2 cellular contexts compared by ENCODE assay signal in the genomic region with DNA sequence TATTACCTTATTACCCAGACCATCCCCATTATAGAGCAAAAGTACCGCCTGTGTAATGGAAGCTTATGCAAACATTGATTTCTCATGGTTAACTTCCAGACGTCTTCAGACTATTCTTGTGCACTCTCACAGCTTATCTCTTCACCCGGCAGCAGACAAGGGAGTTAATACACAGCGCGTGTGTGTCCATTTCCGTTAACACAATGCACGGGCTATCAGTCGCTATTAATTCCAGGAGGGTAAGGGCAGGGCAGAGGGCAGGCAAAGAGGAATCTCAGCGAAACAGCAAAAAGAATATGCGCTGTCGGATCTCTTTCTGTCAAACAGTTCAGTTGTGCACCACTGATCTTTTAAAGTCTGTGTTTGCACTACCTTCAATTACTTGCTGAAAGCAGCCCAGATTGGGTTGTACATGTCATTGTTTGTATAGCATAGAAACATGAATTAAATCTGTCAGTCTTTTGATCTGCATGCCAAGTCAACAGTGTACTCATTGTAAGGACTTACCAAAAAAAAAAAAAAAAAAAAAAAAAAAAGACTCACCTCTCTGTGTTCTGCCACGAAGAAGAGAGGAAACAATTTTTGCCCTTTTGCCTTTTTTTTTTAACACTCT.
TF ChIP-seq lines count a peak whose summit lies in the region.

No MANE protein-coding gene starts in this region.

TF ChIP-seq in IMR-90, 13 proteins besides CTCF, POLR2A, EP300 and RAD21:
- TF ChIP-seq NFE2L2 (IDR thresholded peaks at IDR 0.05; ENCODE audit: low read depth, low read length) (no peak), MAFK (IDR thresholded peaks at IDR 0.05; ENCODE audit: low read depth, low read length) (no peak), USF2 (IDR thresholded peaks at IDR 0.05; ENCODE audit: low read depth, low read length) (no peak), CEBPB (IDR thresholded peaks at IDR 0.05; ENCODE audit: low read depth, low read length) (no peak), RFX5 (IDR thresholded peaks at IDR 0.05; ENCODE audit: low read depth, low read length) (no peak), MAZ (IDR thresholded peaks at IDR 0.05; ENCODE audit: borderline replicate concordance, low read depth, low read length) (no peak), SMC3 (IDR thresholded peaks at IDR 0.05; ENCODE audit: low read depth, low read length) (no peak), FOS (IDR thresholded peaks at IDR 0.05; ENCODE audit: low read depth, low read length) (no peak), MXI1 (IDR thresholded peaks at IDR 0.05; ENCODE audit: borderline replicate concordance, low read depth, low read length) (no peak), RCOR1 (IDR thresholded peaks at IDR 0.05; ENCODE audit: insufficient replicate concordance, low read length) (no peak), BHLHE40 (IDR thresholded peaks at IDR 0.05; ENCODE audit: low read depth, low read length) (no peak), CHD1 (IDR thresholded peaks at IDR 0.05; ENCODE audit: low read depth, low read length) (no peak)
- TF ChIP-seq, protein P1, sequence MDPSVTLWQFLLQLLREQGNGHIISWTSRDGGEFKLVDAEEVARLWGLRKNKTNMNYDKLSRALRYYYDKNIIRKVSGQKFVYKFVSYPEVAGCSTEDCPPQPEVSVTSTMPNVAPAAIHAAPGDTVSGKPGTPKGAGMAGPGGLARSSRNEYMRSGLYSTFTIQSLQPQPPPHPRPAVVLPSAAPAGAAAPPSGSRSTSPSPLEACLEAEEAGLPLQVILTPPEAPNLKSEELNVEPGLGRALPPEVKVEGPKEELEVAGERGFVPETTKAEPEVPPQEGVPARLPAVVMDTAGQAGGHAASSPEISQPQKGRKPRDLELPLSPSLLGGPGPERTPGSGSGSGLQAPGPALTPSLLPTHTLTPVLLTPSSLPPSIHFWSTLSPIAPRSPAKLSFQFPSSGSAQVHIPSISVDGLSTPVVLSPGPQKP (IDR thresholded peaks at IDR 0.05; ENCODE audit: borderline replicate concordance, low read depth, low read length): no peak

TF ChIP-seq in H1, 55 proteins besides CTCF, POLR2A, EP300 and RAD21:
- TF ChIP-seq, protein P2, sequence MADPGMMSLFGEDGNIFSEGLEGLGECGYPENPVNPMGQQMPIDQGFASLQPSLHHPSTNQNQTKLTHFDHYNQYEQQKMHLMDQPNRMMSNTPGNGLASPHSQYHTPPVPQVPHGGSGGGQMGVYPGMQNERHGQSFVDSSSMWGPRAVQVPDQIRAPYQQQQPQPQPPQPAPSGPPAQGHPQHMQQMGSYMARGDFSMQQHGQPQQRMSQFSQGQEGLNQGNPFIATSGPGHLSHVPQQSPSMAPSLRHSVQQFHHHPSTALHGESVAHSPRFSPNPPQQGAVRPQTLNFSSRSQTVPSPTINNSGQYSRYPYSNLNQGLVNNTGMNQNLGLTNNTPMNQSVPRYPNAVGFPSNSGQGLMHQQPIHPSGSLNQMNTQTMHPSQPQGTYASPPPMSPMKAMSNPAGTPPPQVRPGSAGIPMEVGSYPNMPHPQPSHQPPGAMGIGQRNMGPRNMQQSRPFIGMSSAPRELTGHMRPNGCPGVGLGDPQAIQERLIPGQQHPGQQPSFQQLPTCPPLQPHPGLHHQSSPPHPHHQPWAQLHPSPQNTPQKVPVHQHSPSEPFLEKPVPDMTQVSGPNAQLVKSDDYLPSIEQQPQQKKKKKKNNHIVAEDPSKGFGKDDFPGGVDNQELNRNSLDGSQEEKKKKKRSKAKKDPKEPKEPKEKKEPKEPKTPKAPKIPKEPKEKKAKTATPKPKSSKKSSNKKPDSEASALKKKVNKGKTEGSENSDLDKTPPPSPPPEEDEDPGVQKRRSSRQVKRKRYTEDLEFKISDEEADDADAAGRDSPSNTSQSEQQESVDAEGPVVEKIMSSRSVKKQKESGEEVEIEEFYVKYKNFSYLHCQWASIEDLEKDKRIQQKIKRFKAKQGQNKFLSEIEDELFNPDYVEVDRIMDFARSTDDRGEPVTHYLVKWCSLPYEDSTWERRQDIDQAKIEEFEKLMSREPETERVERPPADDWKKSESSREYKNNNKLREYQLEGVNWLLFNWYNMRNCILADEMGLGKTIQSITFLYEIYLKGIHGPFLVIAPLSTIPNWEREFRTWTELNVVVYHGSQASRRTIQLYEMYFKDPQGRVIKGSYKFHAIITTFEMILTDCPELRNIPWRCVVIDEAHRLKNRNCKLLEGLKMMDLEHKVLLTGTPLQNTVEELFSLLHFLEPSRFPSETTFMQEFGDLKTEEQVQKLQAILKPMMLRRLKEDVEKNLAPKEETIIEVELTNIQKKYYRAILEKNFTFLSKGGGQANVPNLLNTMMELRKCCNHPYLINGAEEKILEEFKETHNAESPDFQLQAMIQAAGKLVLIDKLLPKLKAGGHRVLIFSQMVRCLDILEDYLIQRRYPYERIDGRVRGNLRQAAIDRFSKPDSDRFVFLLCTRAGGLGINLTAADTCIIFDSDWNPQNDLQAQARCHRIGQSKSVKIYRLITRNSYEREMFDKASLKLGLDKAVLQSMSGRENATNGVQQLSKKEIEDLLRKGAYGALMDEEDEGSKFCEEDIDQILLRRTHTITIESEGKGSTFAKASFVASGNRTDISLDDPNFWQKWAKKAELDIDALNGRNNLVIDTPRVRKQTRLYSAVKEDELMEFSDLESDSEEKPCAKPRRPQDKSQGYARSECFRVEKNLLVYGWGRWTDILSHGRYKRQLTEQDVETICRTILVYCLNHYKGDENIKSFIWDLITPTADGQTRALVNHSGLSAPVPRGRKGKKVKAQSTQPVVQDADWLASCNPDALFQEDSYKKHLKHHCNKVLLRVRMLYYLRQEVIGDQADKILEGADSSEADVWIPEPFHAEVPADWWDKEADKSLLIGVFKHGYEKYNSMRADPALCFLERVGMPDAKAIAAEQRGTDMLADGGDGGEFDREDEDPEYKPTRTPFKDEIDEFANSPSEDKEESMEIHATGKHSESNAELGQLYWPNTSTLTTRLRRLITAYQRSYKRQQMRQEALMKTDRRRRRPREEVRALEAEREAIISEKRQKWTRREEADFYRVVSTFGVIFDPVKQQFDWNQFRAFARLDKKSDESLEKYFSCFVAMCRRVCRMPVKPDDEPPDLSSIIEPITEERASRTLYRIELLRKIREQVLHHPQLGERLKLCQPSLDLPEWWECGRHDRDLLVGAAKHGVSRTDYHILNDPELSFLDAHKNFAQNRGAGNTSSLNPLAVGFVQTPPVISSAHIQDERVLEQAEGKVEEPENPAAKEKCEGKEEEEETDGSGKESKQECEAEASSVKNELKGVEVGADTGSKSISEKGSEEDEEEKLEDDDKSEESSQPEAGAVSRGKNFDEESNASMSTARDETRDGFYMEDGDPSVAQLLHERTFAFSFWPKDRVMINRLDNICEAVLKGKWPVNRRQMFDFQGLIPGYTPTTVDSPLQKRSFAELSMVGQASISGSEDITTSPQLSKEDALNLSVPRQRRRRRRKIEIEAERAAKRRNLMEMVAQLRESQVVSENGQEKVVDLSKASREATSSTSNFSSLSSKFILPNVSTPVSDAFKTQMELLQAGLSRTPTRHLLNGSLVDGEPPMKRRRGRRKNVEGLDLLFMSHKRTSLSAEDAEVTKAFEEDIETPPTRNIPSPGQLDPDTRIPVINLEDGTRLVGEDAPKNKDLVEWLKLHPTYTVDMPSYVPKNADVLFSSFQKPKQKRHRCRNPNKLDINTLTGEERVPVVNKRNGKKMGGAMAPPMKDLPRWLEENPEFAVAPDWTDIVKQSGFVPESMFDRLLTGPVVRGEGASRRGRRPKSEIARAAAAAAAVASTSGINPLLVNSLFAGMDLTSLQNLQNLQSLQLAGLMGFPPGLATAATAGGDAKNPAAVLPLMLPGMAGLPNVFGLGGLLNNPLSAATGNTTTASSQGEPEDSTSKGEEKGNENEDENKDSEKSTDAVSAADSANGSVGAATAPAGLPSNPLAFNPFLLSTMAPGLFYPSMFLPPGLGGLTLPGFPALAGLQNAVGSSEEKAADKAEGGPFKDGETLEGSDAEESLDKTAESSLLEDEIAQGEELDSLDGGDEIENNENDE (IDR thresholded peaks at IDR 0.05; ENCODE audit: insufficient replicate concordance, low read length): no peak
- TF ChIP-seq CBX5 (IDR thresholded peaks at IDR 0.05; ENCODE audit: low read depth, low read length): no peak
- TF ChIP-seq USF2 (IDR thresholded peaks at IDR 0.05; ENCODE audit: low read length): no peak
- no peak for TF ChIP-seq POU5F1 (IDR thresholded peaks at IDR 0.05; ENCODE audit: low read depth, low read length)
- no peak for TF ChIP-seq EGR1 (IDR thresholded peaks at IDR 0.05; ENCODE audit: borderline replicate concordance, low read depth, low read length)
- TF ChIP-seq KDM5A (IDR thresholded peaks at IDR 0.05; ENCODE audit: low read length): no peak
- TF ChIP-seq RNF2 (IDR thresholded peaks at IDR 0.05; ENCODE audit: borderline replicate concordance, low read depth, low read length, missing control alignments, poor library complexity, severe bottlenecking): no peak
- TF ChIP-seq FOSL1 (IDR thresholded peaks at IDR 0.05; ENCODE audit: insufficient read depth, low read depth, low read length): no peak
- no peak for TF ChIP-seq TEAD4 (IDR thresholded peaks at IDR 0.05; ENCODE audit: low read depth, low read length)
- TF ChIP-seq RXRA (IDR thresholded peaks at IDR 0.05; ENCODE audit: insufficient read depth, low read depth, low read length): no peak
